8 cellular contexts compared by ENCODE assay signal in genomic region chr4:89509708-89510269, GRCh38.
A peak's percentile ranks its signal among the peaks of the same experiment; 100 is the strongest.
DNase-seq lines count a peak whose midpoint lies in the region; ATAC-seq, FAIRE-seq and TF ChIP-seq lines count a peak whose summit lies in the region.

No MANE protein-coding gene starts in this region.

- no peak overlapping the region for H3K27ac Mint-ChIP-seq in Calu3 (ENCODE audit: unreplicated experiment)

- DNase-seq in fibroblast of mammary gland (ENCODE audit: low read depth) (peak; percentile 97), sigmoid colon (no peak), HTR-8/SVneo (ENCODE audit: insufficient read length, low spot score) (no peak), Calu3 (no peak)

- no peaks in the 10 kb centered on the region for H3K9me3 ChIP-seq in sigmoid colon

- H3K4me3 Mint-ChIP-seq in Calu3 (ENCODE audit: low read depth, unreplicated experiment): no peak overlapping the region

- BruUV-seq in Calu3 (replicated peaks; lab: Mats Ljungman, UMichigan): no TSS peak

- peaks cover 10% of the 10 kb centered on the region for H3K4me1 Mint-ChIP-seq in Calu3 (ENCODE audit: low read depth, unreplicated experiment)

- no peak for TF ChIP-seq CTCF in fibroblast of mammary gland (conservative IDR thresholded peaks at IDR 0.05; ENCODE audit: control insufficient read depth, insufficient read depth, low read depth, low read length)
- TF ChIP-seq CTCF in sigmoid colon (IDR thresholded peaks at IDR 0.05): no peak
- TF ChIP-seq CTCF in Calu3 (IDR thresholded peaks at IDR 0.05; ENCODE audit: unreplicated experiment): no peak

- CTCF ChIA-PET in Calu3 (lab: Charles Lee): no interaction called here

- H3K27ac ChIP-seq in sigmoid colon: no peak overlapping the region

- H3K4me3 ChIP-seq in fibroblast of mammary gland (ENCODE audit: control insufficient read depth, low read depth, low read length) (no peak overlapping the region), sigmoid colon (no peak overlapping the region)

- no peak for TF ChIP-seq POLR2A in sigmoid colon (IDR thresholded peaks at IDR 0.05)

- no peaks in the 10 kb centered on the region for H3K27me3 Mint-ChIP-seq in Calu3 (ENCODE audit: unreplicated experiment)

- intact Hi-C loops in sigmoid colon (cut with DNase I): no loop called here
- intact Hi-C loops in Calu3 (cut with micrococcal nuclease; ENCODE audit: unreplicated experiment): no loop called here

- H3K27me3 ChIP-seq in sigmoid colon: no peaks in the 10 kb centered on the region

- peak; percentile 100 for ATAC-seq in GM18499 (IDR thresholded peaks at IDR 0.05; ENCODE audit: insufficient read depth, unreplicated experiment)
- peak; percentile 100 for ATAC-seq in GM21423 (IDR thresholded peaks at IDR 0.05; ENCODE audit: unreplicated experiment)
- ATAC-seq in HG03521 (IDR thresholded peaks at IDR 0.05; ENCODE audit: unreplicated experiment): peak; percentile 98
- ATAC-seq in SK-N-SH treated with all-trans-retinoic acid at 6 μM for 48 hours: no peak

- peaks cover 3% of the 10 kb centered on the region for H3K9me3 Mint-ChIP-seq in Calu3 (ENCODE audit: low read depth, unreplicated experiment)

- 77 to 87% methylated on average over 4 of the region's 4 CpGs for WGBS in sigmoid colon, 2 donors

- TF ChIP-seq EP300 in sigmoid colon (IDR thresholded peaks at IDR 0.05): no peak

- no peaks in the 10 kb centered on the region for H3K36me3 Mint-ChIP-seq in Calu3 (ENCODE audit: insufficient read depth, unreplicated experiment)

- FAIRE-seq in HTR-8/SVneo (lab: Jason Lieb, UNC): no peak

- no peaks in the 10 kb centered on the region for H3K4me1 ChIP-seq in sigmoid colon

- no peaks in the 10 kb centered on the region for H3K36me3 ChIP-seq in sigmoid colon

TF ChIP-seq in SK-N-SH treated with all-trans-retinoic acid at 6 μM for 48 hours, 23 proteins besides CTCF, POLR2A, EP300 and RAD21:
- TF ChIP-seq ARNTL (CRISPR knock-in tag; IDR thresholded peaks at IDR 0.05; ENCODE audit: borderline replicate concordance, low read depth) (no peak), ESRRG (CRISPR knock-in tag; IDR thresholded peaks at IDR 0.05) (no peak), PATZ1 (CRISPR knock-in tag; IDR thresholded peaks at IDR 0.05; ENCODE audit: borderline replicate concordance) (no peak), SNAI2 (CRISPR knock-in tag; IDR thresholded peaks at IDR 0.05) (no peak), TOX (CRISPR knock-in tag; IDR thresholded peaks at IDR 0.05; ENCODE audit: borderline replicate concordance) (no peak), RARB (CRISPR knock-in tag; IDR thresholded peaks at IDR 0.05) (no peak), BACH2 (CRISPR knock-in tag; IDR thresholded peaks at IDR 0.05; ENCODE audit: borderline replicate concordance) (no peak), OSR1 (CRISPR knock-in tag; IDR thresholded peaks at IDR 0.05) (no peak), ZFP3 (CRISPR knock-in tag; IDR thresholded peaks at IDR 0.05) (no peak), TCF4 (CRISPR knock-in tag; IDR thresholded peaks at IDR 0.05; ENCODE audit: borderline replicate concordance) (no peak), ZFP30 (CRISPR knock-in tag; IDR thresholded peaks at IDR 0.05) (no peak), ZNF565 (CRISPR knock-in tag; conservative IDR thresholded peaks at IDR 0.05; ENCODE audit: low read depth) (no peak), CSRNP3 (CRISPR knock-in tag; IDR thresholded peaks at IDR 0.05) (no peak), CREB5 (CRISPR knock-in tag; IDR thresholded peaks at IDR 0.05; ENCODE audit: low read depth) (no peak), CSDC2 (CRISPR knock-in tag; IDR thresholded peaks at IDR 0.05) (no peak)
